19 cellular contexts compared by ENCODE assay signal in genomic region chr13:28470286-28470685, GRCh38. TPM values are rescaled to one million over a fixed set of nuclear protein-coding genes. Genes with fewer than 3 reads are reported as not detected.
"Had no signal": no experiment of that assay in that cellular context is flagged by ENCODE, and none has a peak within 500 bp of the region (broad histone marks: within the 10 kb centered on the region; RNA-seq: fewer than 3 reads in every experiment).

No MANE protein-coding gene starts in this region.

- H3K36me3 Mint-ChIP-seq: mesothelial cell of epicardium, type B pancreatic cell had no signal

- H3K4me3 Mint-ChIP-seq: activated CD4-positive, alpha-beta T cell treated with anti-CD3 and anti-CD28 coated beads, Interleukin-2, amount 10 ng/mL, durations not matched to agents 24 days and 14 days; activated T-helper 1 cell treated with anti-CD3 and anti-CD28 coated beads, Interleukin-12 subunit alpha, Interleukin-12 subunit beta, Interleukin-2, Interleukin-4 antibody, amounts not matched to agents 30 ng/mL and 10 ng/mL and 1 ng/mL, durations not matched to agents 14 hours and 24 hours and 36 hours; dendritic cell treated with granulocyte-macrophage colony-stimulating factor and Interleukin-4, amounts not matched to agents 40 ng/mL and 50 ng/mL, for 4 days; mesothelial cell of epicardium; stimulated activated naive CD8-positive, alpha-beta T cell treated with anti-CD3 and anti-CD28 coated beads, Interleukin-15, amount 100 ng/mL, for 72 hours; type B pancreatic cell had no signal

- H3K27me3 ChIP-seq: breast epithelium, sigmoid colon had no signal

- H3K27ac ChIP-seq: breast epithelium, sigmoid colon had no signal

- H3K27ac Mint-ChIP-seq: activated CD4-positive, alpha-beta T cell treated with anti-CD3 and anti-CD28 coated beads, Interleukin-2, amount 10 ng/mL, durations not matched to agents 24 days and 14 days; activated T-helper 1 cell treated with anti-CD3 and anti-CD28 coated beads, Interleukin-12 subunit alpha, Interleukin-12 subunit beta, Interleukin-2, Interleukin-4 antibody, amounts not matched to agents 30 ng/mL and 10 ng/mL and 1 ng/mL, durations not matched to agents 14 hours and 24 hours and 36 hours; dendritic cell treated with granulocyte-macrophage colony-stimulating factor and Interleukin-4, amounts not matched to agents 40 ng/mL and 50 ng/mL, for 4 days; mesothelial cell of epicardium; stimulated activated naive CD8-positive, alpha-beta T cell treated with anti-CD3 and anti-CD28 coated beads, Interleukin-15, amount 100 ng/mL, for 72 hours; type B pancreatic cell had no signal

- H3K9me3 ChIP-seq: breast epithelium, sigmoid colon had no signal

- ATAC-seq: left ventricle myocardium superior; SK-N-SH treated with all-trans-retinoic acid at 6 μM for 48 hours; stimulated activated naive CD8-positive, alpha-beta T cell treated with anti-CD3 and anti-CD28 coated beads, Interleukin-15, amount 100 ng/mL, for 72 hours had no signal

- H3K27me3 Mint-ChIP-seq: activated CD4-positive, alpha-beta T cell treated with anti-CD3 and anti-CD28 coated beads, Interleukin-2, amount 10 ng/mL, durations not matched to agents 24 days and 14 days; stimulated activated naive CD8-positive, alpha-beta T cell treated with anti-CD3 and anti-CD28 coated beads, Interleukin-15, amount 100 ng/mL, for 72 hours had no signal

- H3K4me3 ChIP-seq: breast epithelium, sigmoid colon had no signal

- H3K4me1 ChIP-seq: breast epithelium, sigmoid colon had no signal

- H3K4me1 Mint-ChIP-seq: stimulated activated naive CD8-positive, alpha-beta T cell treated with anti-CD3 and anti-CD28 coated beads, Interleukin-15, amount 100 ng/mL, for 72 hours had no signal

- H3K36me3 ChIP-seq: breast epithelium, sigmoid colon had no signal

- DNase-seq: activated CD4-positive, alpha-beta T cell treated with anti-CD3 and anti-CD28 coated beads, Interleukin-2, amount 10 ng/mL, durations not matched to agents 24 days and 14 days; activated CD4-positive, CD25-positive, alpha-beta regulatory T cell; activated CD8-positive, alpha-beta memory T cell treated with anti-CD3 and anti-CD28 coated beads, Interleukin-2, amount 50 U/mL, for 48 hours; aorta; cerebellar nuclear complex; erythroblast; left ventricle myocardium superior; sigmoid colon; stimulated activated CD4-positive, alpha-beta T cell treated with anti-CD3 and anti-CD28 coated beads, Interleukin-1b, Interleukin-23, amount 100 ng/mL, for 48 hours; stimulated activated naive CD8-positive, alpha-beta T cell treated with anti-CD3 and anti-CD28 coated beads, Interleukin-15, amount 100 ng/mL, for 72 hours; T-helper 1 cell had no signal

- FAIRE-seq: keratinocyte had no signal

- H3K9me3 Mint-ChIP-seq: activated CD4-positive, alpha-beta T cell treated with anti-CD3 and anti-CD28 coated beads, Interleukin-2, amount 10 ng/mL, durations not matched to agents 24 days and 14 days; activated T-helper 1 cell treated with anti-CD3 and anti-CD28 coated beads, Interleukin-12 subunit alpha, Interleukin-12 subunit beta, Interleukin-2, Interleukin-4 antibody, amounts not matched to agents 30 ng/mL and 10 ng/mL and 1 ng/mL, durations not matched to agents 14 hours and 24 hours and 36 hours; dendritic cell treated with granulocyte-macrophage colony-stimulating factor and Interleukin-4, amounts not matched to agents 40 ng/mL and 50 ng/mL, for 4 days; stimulated activated naive CD8-positive, alpha-beta T cell treated with anti-CD3 and anti-CD28 coated beads, Interleukin-15, amount 100 ng/mL, for 72 hours; type B pancreatic cell had no signal

RNA-seq across cellular contexts. Expression of gene FLT1, which starts 24.6 kb away (rescaled TPM):
- polyA plus RNA-seq: neural cell had no signal
